1 cellular context compared by ENCODE assay signal in genomic region chr12:802242-802995, GRCh38.
TF ChIP-seq lines count a peak whose summit lies in the region.

No MANE protein-coding gene starts in this region.

TF ChIP-seq in SK-N-SH treated with all-trans-retinoic acid at 6 μM for 48 hours, 23 proteins besides CTCF, POLR2A, EP300 and RAD21 (continued from another document):
- TF ChIP-seq ZNF565 (CRISPR knock-in tag; conservative IDR thresholded peaks at IDR 0.05; ENCODE audit: low read depth): no peak
TF ChIP-seq in SK-N-SH treated with all-trans-retinoic acid at 6 μM for 48 hours: peak in this region for 0.
